8 cellular contexts compared by ENCODE assay signal in genomic region chr11:61293869-61294716, GRCh38. TPM values are rescaled to one million over a fixed set of nuclear protein-coding genes. Genes with fewer than 3 reads are reported as not detected.
A peak's percentile ranks its signal among the peaks of the same experiment; 100 is the strongest.
DNase-seq lines count a peak whose midpoint lies in the region; ATAC-seq, FAIRE-seq and TF ChIP-seq lines count a peak whose summit lies in the region.

No MANE protein-coding gene starts in this region.

- ATAC-seq in HG02763 (IDR thresholded peaks at IDR 0.05; ENCODE audit: unreplicated experiment): peak; percentile 16
- ATAC-seq in pancreas: peak; percentile 58 to 73 (median 70)

- H3K36me3 ChIP-seq in pancreas (no peaks in the 10 kb centered on the region), vagina (peaks cover 0 to 2% of the 10 kb centered on the region in 2 donors)

- intact Hi-C loops in pancreas (cut with DNase I): no loop called here
- intact Hi-C loops in vagina (cut with DNase I): no loop called here

- H3K9me3 ChIP-seq in pancreas (no peaks in the 10 kb centered on the region), vagina (no peaks in the 10 kb centered on the region)

- H3K27ac ChIP-seq in pancreas (no peak overlapping the region), vagina (peak overlapping the region; percentile 74)

- H3K4me1 ChIP-seq in pancreas (peaks cover 4 to 7% (median 5%) of the 10 kb centered on the region in 3 donors), vagina (peaks cover 50% of the 10 kb centered on the region)

- no peaks in the 10 kb centered on the region for H3K9me3 Mint-ChIP-seq in T-helper 1 cell treated with Interleukin-12 subunit alpha and Interleukin-12 subunit beta and Interleukin-4 antibody, amounts not matched to agents 30 μg/mL and 1 μg/mL, for 36 hours
- no peaks in the 10 kb centered on the region for H3K9me3 Mint-ChIP-seq in activated T-cell treated with anti-CD3 and anti-CD28 coated beads, Interleukin-2, amount 50 U/mL, for 24 hours

- TF ChIP-seq CTCF in pancreas (IDR thresholded peaks at IDR 0.05) (no peak), vagina (IDR thresholded peaks at IDR 0.05) (peak in 1 of 3 experiments; percentile 16)

- peaks cover 27% of the 10 kb centered on the region for H3K4me1 Mint-ChIP-seq in T-helper 1 cell treated with Interleukin-12 subunit alpha and Interleukin-12 subunit beta and Interleukin-4 antibody, amounts not matched to agents 30 μg/mL and 1 μg/mL, for 36 hours (ENCODE audit: low read depth)
- peaks cover 37% of the 10 kb centered on the region for H3K4me1 Mint-ChIP-seq in activated T-cell treated with anti-CD3 and anti-CD28 coated beads, Interleukin-2, amount 50 U/mL, for 24 hours (ENCODE audit: low read depth)

- peak overlapping the region; percentile 80 for H3K4me3 Mint-ChIP-seq in T-helper 1 cell treated with Interleukin-12 subunit alpha and Interleukin-12 subunit beta and Interleukin-4 antibody, amounts not matched to agents 30 μg/mL and 1 μg/mL, for 36 hours
- peak overlapping the region; percentile 85 for H3K4me3 Mint-ChIP-seq in activated T-cell treated with anti-CD3 and anti-CD28 coated beads, Interleukin-2, amount 50 U/mL, for 24 hours

- WGBS in pancreas, 2 donors: 1 to 2% methylated on average over 56 to 60 of the region's 60 CpGs

- no peak for DNase-seq in T-helper 1 cell
- DNase-seq in NCI-H2081 treated with DMSO at 0.1 percent for 48 hours (lab: John Stamatoyannopoulos, UW): peak; percentile 60
- peak; percentile 75 for DNase-seq in activated T-cell treated with anti-CD3 and anti-CD28 coated beads, Interleukin-2, amount 50 U/mL, for 24 hours
- peak; percentile 43 for DNase-seq in germinal center (ENCODE audit: low spot score)
- peak in 4 of 6 donors; percentile 34 to 81 (median 62) for DNase-seq in pancreas
- DNase-seq in vagina (ENCODE audit: extremely low spot score in 2 of 2): no peak

- FAIRE-seq in pancreas (lab: Jason Lieb, UNC): no peak

- H3K27me3 Mint-ChIP-seq in T-helper 1 cell treated with Interleukin-12 subunit alpha and Interleukin-12 subunit beta and Interleukin-4 antibody, amounts not matched to agents 30 μg/mL and 1 μg/mL, for 36 hours (ENCODE audit: low read depth): peaks cover 17% of the 10 kb centered on the region
- H3K27me3 Mint-ChIP-seq in activated T-cell treated with anti-CD3 and anti-CD28 coated beads, Interleukin-2, amount 50 U/mL, for 24 hours: peaks cover 30% of the 10 kb centered on the region

- no peak for TF ChIP-seq POLR2A in vagina (IDR thresholded peaks at IDR 0.05)

- H3K27ac Mint-ChIP-seq in T-helper 1 cell treated with Interleukin-12 subunit alpha and Interleukin-12 subunit beta and Interleukin-4 antibody, amounts not matched to agents 30 μg/mL and 1 μg/mL, for 36 hours: peak overlapping the region; percentile 29
- peak overlapping the region; percentile 87 for H3K27ac Mint-ChIP-seq in activated T-cell treated with anti-CD3 and anti-CD28 coated beads, Interleukin-2, amount 50 U/mL, for 24 hours

- H3K36me3 Mint-ChIP-seq in T-helper 1 cell treated with Interleukin-12 subunit alpha and Interleukin-12 subunit beta and Interleukin-4 antibody, amounts not matched to agents 30 μg/mL and 1 μg/mL, for 36 hours (ENCODE audit: low read depth): peaks cover 18% of the 10 kb centered on the region
- peaks cover 14% of the 10 kb centered on the region for H3K36me3 Mint-ChIP-seq in activated T-cell treated with anti-CD3 and anti-CD28 coated beads, Interleukin-2, amount 50 U/mL, for 24 hours (ENCODE audit: low read depth)

- H3K4me3 ChIP-seq in pancreas: peak overlapping the region; percentile 29 to 70 (median 44)
- H3K4me3 ChIP-seq in vagina: peak overlapping the region; percentile 60 to 70

- H3K27me3 ChIP-seq in pancreas: no peaks in the 10 kb centered on the region
- no peaks in the 10 kb centered on the region for H3K27me3 ChIP-seq in vagina

RNA-seq across cellular contexts. Expression of gene VWCE, which starts 1.0 kb away (rescaled TPM):
- total RNA-seq in pancreas (under 1 TPM; 0.16 to 0.90 (median 0.30) TPM), vagina (3.4 TPM)
- under 1 TPM; 0.72 to 0.77 TPM for polyA plus RNA-seq in pancreas

RNA-seq across cellular contexts. Expression of gene DDB1, which starts 38.8 kb away (rescaled TPM):
- 10 to 100 TPM; 62.8 to 84.4 (median 74.5) TPM for total RNA-seq in pancreas
- 10 to 100 TPM; 50.9 to 83.8 TPM for polyA plus RNA-seq in pancreas
- total RNA-seq in vagina: 132 TPM

RNA-seq across cellular contexts. Expression of gene TKFC, which starts 38.9 kb away (rescaled TPM):
- total RNA-seq in pancreas (10 to 100 TPM; 25.6 to 40.6 (median 32.9) TPM), vagina (22.6 TPM)
- 10 to 100 TPM; 40.7 to 66.7 TPM for polyA plus RNA-seq in pancreas

RNA-seq across cellular contexts. Expression of gene PGA5, which starts 53.1 kb away (rescaled TPM):
- total RNA-seq in pancreas: under 1 TPM in 4 of 6 donors, not detected in 2; 0.31 to 0.83 (median 0.60) TPM
- under 1 TPM; 0.27 to 0.70 TPM for polyA plus RNA-seq in pancreas
- total RNA-seq in vagina: not detected

Comparison
In these comparisons a context has a peak if more than half of its experiments do, and no peak if none do; other contexts are left out.
1. DNase-seq: peak in NCI-H2081 treated with DMSO at 0.1 percent for 48 hours (single experiment), activated T-cell treated with anti-CD3 and anti-CD28 coated beads, Interleukin-2, amount 50 U/mL, for 24 hours (single experiment), germinal center (single experiment) and pancreas (4 of 6); none in T-helper 1 cell (0 of 5) and vagina (0 of 2).